ENCODE assay signal across 22 cellular contexts in genomic region chr17:53141731-53142130, GRCh38.
DNase-seq lines count a peak whose midpoint lies in the region; FAIRE-seq and TF ChIP-seq lines count a peak whose summit lies in the region.
"Had no signal": no experiment of that assay in that cellular context is flagged by ENCODE, and none has a peak within 500 bp of the region (broad histone marks: within the 10 kb centered on the region; RNA-seq: fewer than 3 reads in every experiment).

No MANE protein-coding gene starts in this region.

- no peaks in the 10 kb centered on the region for H3K79me1 ChIP-seq in H1 (ENCODE audit: low read depth, low read length)

- H3K23me2 ChIP-seq in H1 (ENCODE audit: low read depth, low read length), result no peaks in the 10 kb centered on the region

- no peak overlapping the region for H2AFZ ChIP-seq in H1 (ENCODE audit: low read length)

- no peak overlapping the region for H2BK15ac ChIP-seq in H1 (ENCODE audit: low read length)

- no peak overlapping the region for H2BK5ac ChIP-seq in H1 (ENCODE audit: low read depth, low read length)

- no peak overlapping the region for H3K27ac ChIP-seq in H1 (ENCODE audit: low read depth, low read length)
- H3K27ac ChIP-seq: 22Rv1, BLaER1, C4-2B had no signal

- no peak overlapping the region for H4K5ac ChIP-seq in H1 (ENCODE audit: insufficient read length, low read depth, low read length)

- TF ChIP-seq EP300 in H1 (IDR thresholded peaks at IDR 0.05; ENCODE audit: borderline replicate concordance in 1 of 2, low read depth in 2 of 2, low read length in 2 of 2), result no peak

- DNase-seq in NCI-H82 (lab: John Stamatoyannopoulos, UW) (peak; percentile 1), NCI-H82 treated with DMSO at 0.1 percent for 48 hours (lab: John Stamatoyannopoulos, UW; ENCODE audit: unreplicated experiment) (no peak), bronchial epithelial cell (ENCODE audit: low read depth) (no peak), H1 (ENCODE audit: low read depth in 1 of 2, low spot score in 2 of 2) (no peak), OCI-M2 (lab: John Stamatoyannopoulos, UW; ENCODE audit: unreplicated experiment) (no peak), lower leg skin (ENCODE audit: low spot score in 2 of 2) (no peak), MV-4-11 (lab: John Stamatoyannopoulos, UW) (no peak), H54 (ENCODE audit: insufficient read length, low spot score) (no peak)
- DNase-seq: CD4-positive, CD25-positive, alpha-beta regulatory T cell; CD8-positive, alpha-beta T cell; DMS153; DND-41; GF-D8; GOT3; H9 had no signal

- TF ChIP-seq RAD21 in H1 (IDR thresholded peaks at IDR 0.05 in 1 of 2, conservative IDR thresholded peaks at IDR 0.05 in 1 of 2; ENCODE audit: low read depth in 2 of 2, low read length in 2 of 2), result no peak

- H2BK120ac ChIP-seq in H1 (replicated peaks; ENCODE audit: low read depth, low read length), result no peak overlapping the region

- H3K18ac ChIP-seq in H1 (ENCODE audit: extremely low read depth, low read length), result no peak overlapping the region

- no peak overlapping the region for H3K23ac ChIP-seq in H1 (ENCODE audit: insufficient read length)

- TF ChIP-seq CTCF in bronchial epithelial cell (IDR thresholded peaks at IDR 0.05; ENCODE audit: insufficient read depth, low read length, severe bottlenecking) (no peak), H1 (IDR thresholded peaks at IDR 0.05; ENCODE audit: control extremely low read depth in 1 of 3, insufficient read depth in 1 of 3, low read depth in 1 of 3, low read length in 3 of 3) (no peak), lower leg skin (IDR thresholded peaks at IDR 0.05) (no peak)

- no peak overlapping the region for H3K4ac ChIP-seq in H1 (replicated peaks; ENCODE audit: insufficient read length, low read depth, low read length)

- peaks cover 0 to 5% (median 2%) of the 10 kb centered on the region in 4 experiments; a peak in 3 of 7 replicates for H3K4me1 ChIP-seq in H1 (replicated peaks in 1 of 4; ENCODE audit: control insufficient read depth in 3 of 4, insufficient read depth in 4 of 4, low read length in 3 of 4)
- H3K4me1 ChIP-seq: BLaER1 had no signal

- no peaks in the 10 kb centered on the region for H3K36me3 ChIP-seq in bronchial epithelial cell (ENCODE audit: control insufficient read depth, insufficient read depth, low read length)
- H3K36me3 ChIP-seq in H1 (ENCODE audit: control insufficient read depth in 2 of 4, insufficient read depth in 4 of 4, low read length in 3 of 4), result no peaks in the 10 kb centered on the region
- H3K36me3 ChIP-seq: BLaER1 had no signal

- WGBS in H1 (ENCODE audit: extremely low coverage in 1 of 2, insufficient coverage in 1 of 2, insufficient read length in 1 of 2, insufficient replicate concordance in 2 of 2, low coverage in 1 of 2, low lambda C conversion rate in 2 of 2, missing lambda C conversion rate in 1 of 2), 2 experiments, result 85% methylated on average over 3 of the region's 3 CpGs; no CpG with 5 or more reads in 1 of the 2 experiments
- WGBS in lower leg skin, 2 donors, result 80 to 88% methylated on average over 3 of the region's 3 CpGs

- H3K27me3 ChIP-seq in bronchial epithelial cell (ENCODE audit: control insufficient read depth, insufficient read depth, low read length), result no peaks in the 10 kb centered on the region
- no peaks in the 10 kb centered on the region for H3K27me3 ChIP-seq in H1 (replicated peaks in 1 of 4; ENCODE audit: control insufficient read depth in 3 of 4, extremely low read depth in 1 of 4, insufficient read depth in 3 of 4, low read length in 3 of 4)
- H3K27me3 ChIP-seq: BLaER1 had no signal

- H3K9ac ChIP-seq in H1 (replicated peaks in 1 of 4; ENCODE audit: extremely low read depth in 1 of 4, low read depth in 3 of 4, low read length in 3 of 4), result no peak overlapping the region
- H3K9ac ChIP-seq: BLaER1 had no signal

- H3K4me2 ChIP-seq in H1 (ENCODE audit: insufficient read depth in 1 of 2, low read depth in 2 of 2, low read length in 2 of 2), result no peak overlapping the region
- H3K4me2 ChIP-seq: BLaER1 had no signal

- no peak overlapping the region for H2BK20ac ChIP-seq in H1 (ENCODE audit: low read length)

- no peak overlapping the region for H2AK5ac ChIP-seq in H1 (ENCODE audit: low read depth, low read length)

- TF ChIP-seq POLR2A in H1 (IDR thresholded peaks at IDR 0.05; ENCODE audit: control extremely low read depth in 1 of 2, low read depth in 2 of 2, low read length in 2 of 2), result no peak
- no peak for TF ChIP-seq POLR2A in lower leg skin (IDR thresholded peaks at IDR 0.05)
- no peak for TF ChIP-seq POLR2A in H54 (IDR thresholded peaks at IDR 0.05; ENCODE audit: low read depth, low read length)

- no peak overlapping the region for H4K8ac ChIP-seq in H1 (ENCODE audit: extremely low read depth, insufficient read depth, low read length)

- intact Hi-C loops in lower leg skin (cut with DNase I; ENCODE audit: low total_unique reads), result no loop called here

- H4K91ac ChIP-seq in H1 (replicated peaks; ENCODE audit: insufficient read length, low read length), result peak overlapping the region; percentile 47

- H3K79me2 ChIP-seq in H1 (ENCODE audit: control insufficient read depth in 1 of 2, insufficient read depth in 2 of 2, low read length in 2 of 2), result no peaks in the 10 kb centered on the region

- no peaks in the 10 kb centered on the region for H4K20me1 ChIP-seq in H1 (replicated peaks in 1 of 2; ENCODE audit: control insufficient read depth in 1 of 2, insufficient read depth in 2 of 2, low read length in 2 of 2)
- H4K20me1 ChIP-seq: BLaER1 had no signal

- no peak overlapping the region; the same call in 1 of the 2 replicates for H2BK12ac ChIP-seq in H1 (ENCODE audit: low read depth, low read length)

- H3K9me3 ChIP-seq in H1 (ENCODE audit: insufficient read depth in 2 of 2, low read depth in 1 of 2, low read length in 1 of 2), result no peaks in the 10 kb centered on the region
- H3K9me3 ChIP-seq: BLaER1, Caco-2 had no signal

- no peak overlapping the region for H3K4me3 ChIP-seq in bronchial epithelial cell (ENCODE audit: low read depth, low read length)
- no peak overlapping the region for H3K4me3 ChIP-seq in H1 (ENCODE audit: extremely low read depth in 1 of 4, insufficient read depth in 2 of 4, low read depth in 3 of 4, low read length in 4 of 4)
- H3K4me3 ChIP-seq in lower leg skin (ENCODE audit: low read depth, poor library complexity, severe bottlenecking), result no peak overlapping the region
- H3K4me3 ChIP-seq: BLaER1 had no signal

- POLR2A ChIA-PET in H1 (lab: Charles Lee; ENCODE audit: partially characterized antibody), result no interaction called here

- FAIRE-seq in bronchial epithelial cell (lab: Jason Lieb, UNC), result peak; percentile 28
- FAIRE-seq in H1 (lab: Jason Lieb, UNC), result no peak
- FAIRE-seq in H54 (lab: Jason Lieb, UNC), result no peak
- FAIRE-seq: A204.1, GM12891, GM18507 had no signal

- no peak overlapping the region for H3K56ac ChIP-seq in H1 (replicated peaks; ENCODE audit: insufficient read length, low read depth, low read length)

- CTCF ChIA-PET in H1 (lab: Charles Lee; ENCODE audit: partially characterized antibody), result no interaction called here

- no peak overlapping the region for H3K14ac ChIP-seq in H1 (ENCODE audit: insufficient read length)

TF ChIP-seq in H1, 55 proteins besides CTCF, POLR2A, EP300 and RAD21:
- TF ChIP-seq RBBP5 (IDR thresholded peaks at IDR 0.05; ENCODE audit: borderline replicate concordance, low read depth, low read length) (no peak), USF2 (IDR thresholded peaks at IDR 0.05; ENCODE audit: low read length) (no peak)
TF ChIP-seq in H1: peak in this region for 0.
